9 cellular contexts compared by ENCODE assay signal in genomic region chr4:5712517-5712916, GRCh38. TPM values are rescaled to one million over a fixed set of nuclear protein-coding genes. Genes with fewer than 3 reads are reported as not detected.
DNase-seq lines count a peak whose midpoint lies in the region; ATAC-seq, FAIRE-seq and TF ChIP-seq lines count a peak whose summit lies in the region.
"Had no signal": no experiment of that assay in that cellular context is flagged by ENCODE, and none has a peak within 500 bp of the region (broad histone marks: within the 10 kb centered on the region; RNA-seq: fewer than 3 reads in every experiment).

No MANE protein-coding gene starts in this region.

- H3K4me3 ChIP-seq in astrocyte (ENCODE audit: insufficient read depth, low read depth, low read length) (peak overlapping the region; percentile 74), neural progenitor cell (no peak overlapping the region)

- H3K27ac ChIP-seq in astrocyte (ENCODE audit: low read depth, low read length) (peak overlapping the region; percentile 96), neural progenitor cell (no peak overlapping the region)

- peak; percentile 45; the same call in 1 of the 2 replicates for TF ChIP-seq POLR2A in GM12891 (IDR thresholded peaks at IDR 0.05; ENCODE audit: low read depth, low read length)

- H3K36me3 ChIP-seq in astrocyte (ENCODE audit: insufficient read depth, low read length) (peaks cover 5% of the 10 kb centered on the region), neural progenitor cell (no peaks in the 10 kb centered on the region)

- H3K27me3 Mint-ChIP-seq in astrocyte (ENCODE audit: low read depth, unreplicated experiment) (peaks cover under 1% of the 10 kb centered on the region), neural progenitor cell (ENCODE audit: insufficient read depth, low read depth) (peaks cover 10% of the 10 kb centered on the region)

- H4K20me1 ChIP-seq in astrocyte (ENCODE audit: insufficient read depth, low read length) (peaks cover 50% of the 10 kb centered on the region), neural progenitor cell (ENCODE audit: low read depth) (no peaks in the 10 kb centered on the region)

- peak; percentile 77 for FAIRE-seq in GM12891 (lab: Jason Lieb, UNC)
- FAIRE-seq in astrocyte (lab: Jason Lieb, UNC) = no peak

- TF ChIP-seq CTCF in astrocyte (IDR thresholded peaks at IDR 0.05; ENCODE audit: insufficient read depth, low read depth, low read length) (no peak), neural progenitor cell (IDR thresholded peaks at IDR 0.05) (no peak)

- peak; percentile 61 for ATAC-seq in HG02852 (IDR thresholded peaks at IDR 0.05; ENCODE audit: unreplicated experiment)

- H2AFZ ChIP-seq in astrocyte (ENCODE audit: low read depth, low read length) (no peak overlapping the region), neural progenitor cell (replicated peaks) (no peak overlapping the region)

- H3K4me1 Mint-ChIP-seq in astrocyte (ENCODE audit: low read depth, unreplicated experiment) = peaks cover 17% of the 10 kb centered on the region
- H3K4me1 Mint-ChIP-seq in neural progenitor cell = peaks cover 26% of the 10 kb centered on the region

- peaks cover 15% of the 10 kb centered on the region for H3K36me3 Mint-ChIP-seq in astrocyte (ENCODE audit: low read depth, unreplicated experiment)
- peaks cover 14% of the 10 kb centered on the region for H3K36me3 Mint-ChIP-seq in neural progenitor cell
- H3K36me3 Mint-ChIP-seq: activated naive CD8-positive, alpha-beta T cell treated with anti-CD3 and anti-CD28 coated beads, Interleukin-2, amount 10 ng/mL, durations not matched to agents 7 days and 5 days had no signal

- H3K4me2 ChIP-seq in astrocyte (ENCODE audit: low read length) (peak overlapping the region; percentile 93), neural progenitor cell (no peak overlapping the region)

- H3K79me2 ChIP-seq in astrocyte (ENCODE audit: insufficient read depth, low read length) (peaks cover 59% of the 10 kb centered on the region), neural progenitor cell (ENCODE audit: low read depth) (no peaks in the 10 kb centered on the region)

- peak overlapping the region; percentile 86 for H3K9ac ChIP-seq in astrocyte (ENCODE audit: low read length)
- no peak overlapping the region for H3K9ac ChIP-seq in neural progenitor cell

- H3K27ac Mint-ChIP-seq in astrocyte (ENCODE audit: unreplicated experiment) (no peak overlapping the region), neural progenitor cell (no peak overlapping the region)
- H3K27ac Mint-ChIP-seq: activated naive CD8-positive, alpha-beta T cell treated with anti-CD3 and anti-CD28 coated beads, Interleukin-2, amount 10 ng/mL, durations not matched to agents 7 days and 5 days had no signal

- H3K27me3 ChIP-seq in astrocyte (ENCODE audit: insufficient read depth, low read length) = no peaks in the 10 kb centered on the region
- peaks cover 31% of the 10 kb centered on the region for H3K27me3 ChIP-seq in neural progenitor cell

- H3K4me3 Mint-ChIP-seq in astrocyte (ENCODE audit: unreplicated experiment) (peak overlapping the region; percentile 89), neural progenitor cell (peak overlapping the region; percentile 89)
- H3K4me3 Mint-ChIP-seq: activated naive CD8-positive, alpha-beta T cell treated with anti-CD3 and anti-CD28 coated beads, Interleukin-2, amount 10 ng/mL, durations not matched to agents 7 days and 5 days had no signal

- intact Hi-C loops in posterior cingulate gyrus (cut with DNase I) = no loop called here

- DNase-seq in GM12891 (ENCODE audit: insufficient read length, low spot score) = no peak
- peak; percentile 96 for DNase-seq in astrocyte (ENCODE audit: low read depth)
- no peak for DNase-seq in neural progenitor cell (ENCODE audit: low spot score)
- DNase-seq in NK-92 (lab: John Stamatoyannopoulos, UW; ENCODE audit: unreplicated experiment) = no peak
- no peak for DNase-seq in cerebellar cortex (ENCODE audit: low spot score)
- no peak for DNase-seq in posterior cingulate gyrus
- no peak for DNase-seq in NCI-H146 (lab: John Stamatoyannopoulos, UW)
- DNase-seq: activated naive CD8-positive, alpha-beta T cell treated with anti-CD3 and anti-CD28 coated beads, Interleukin-2, amount 10 ng/mL, durations not matched to agents 7 days and 5 days had no signal

- H3K9me3 Mint-ChIP-seq in astrocyte (ENCODE audit: unreplicated experiment) (peaks cover 6% of the 10 kb centered on the region), neural progenitor cell (peaks cover 16% of the 10 kb centered on the region)

- peaks cover 34% of the 10 kb centered on the region for H3K4me1 ChIP-seq in astrocyte (ENCODE audit: insufficient read depth, low read length)
- H3K4me1 ChIP-seq in neural progenitor cell = peaks cover 19% of the 10 kb centered on the region

- peaks cover 5% of the 10 kb centered on the region for H3K9me3 ChIP-seq in astrocyte (ENCODE audit: insufficient read depth, low read depth, low read length)
- peaks cover 3% of the 10 kb centered on the region for H3K9me3 ChIP-seq in neural progenitor cell (ENCODE audit: low read depth)

- H3F3A ChIP-seq in neural progenitor cell (ENCODE audit: low read depth) = peaks cover 26% of the 10 kb centered on the region

TF ChIP-seq in GM12891, 5 proteins besides CTCF, POLR2A, EP300 and RAD21:
- TF ChIP-seq SPI1 (IDR thresholded peaks at IDR 0.05; ENCODE audit: low read depth, low read length) = no peak
- TF ChIP-seq PAX5 (IDR thresholded peaks at IDR 0.05; ENCODE audit: insufficient read depth, low read length, severe bottlenecking) = no peak
- TF ChIP-seq TAF1 (IDR thresholded peaks at IDR 0.05; ENCODE audit: low read depth, low read length) = no peak
- 0 out of 2 replicates have a peak, but pooled peaks have one; percentile 54 for TF ChIP-seq POU2F2 (IDR thresholded peaks at IDR 0.05; ENCODE audit: low read depth, low read length)
- TF ChIP-seq POLR2AphosphoS5 (IDR thresholded peaks at IDR 0.05; ENCODE audit: low read depth, low read length) = peak; percentile 25; the same call in 1 of the 2 replicates

RNA-seq across cellular contexts. Expression of gene EVC, which starts 1.5 kb away (rescaled TPM):
- polyA plus RNA-seq in GM12891 (2012; ENCODE audit: low read depth, missing spikeins) = 8.8 TPM
- 23.9 and 24.0 TPM in 2 replicates for total RNA-seq in astrocyte
- total RNA-seq in neural progenitor cell (ENCODE audit: low replicate concordance) = 3.6 and 10.8 TPM in 2 replicates

RNA-seq across cellular contexts. Expression of gene EVC2, which starts 4.2 kb away (rescaled TPM):
- polyA plus RNA-seq in GM12891 (2012; ENCODE audit: low read depth, missing spikeins) = 1.2 TPM
- total RNA-seq in astrocyte (3.3 and 3.5 TPM in 2 replicates), neural progenitor cell (ENCODE audit: low replicate concordance) (6.1 and 8.0 TPM in 2 replicates)
